ENCODE assay signal across 8 cellular contexts in the genomic region with DNA sequence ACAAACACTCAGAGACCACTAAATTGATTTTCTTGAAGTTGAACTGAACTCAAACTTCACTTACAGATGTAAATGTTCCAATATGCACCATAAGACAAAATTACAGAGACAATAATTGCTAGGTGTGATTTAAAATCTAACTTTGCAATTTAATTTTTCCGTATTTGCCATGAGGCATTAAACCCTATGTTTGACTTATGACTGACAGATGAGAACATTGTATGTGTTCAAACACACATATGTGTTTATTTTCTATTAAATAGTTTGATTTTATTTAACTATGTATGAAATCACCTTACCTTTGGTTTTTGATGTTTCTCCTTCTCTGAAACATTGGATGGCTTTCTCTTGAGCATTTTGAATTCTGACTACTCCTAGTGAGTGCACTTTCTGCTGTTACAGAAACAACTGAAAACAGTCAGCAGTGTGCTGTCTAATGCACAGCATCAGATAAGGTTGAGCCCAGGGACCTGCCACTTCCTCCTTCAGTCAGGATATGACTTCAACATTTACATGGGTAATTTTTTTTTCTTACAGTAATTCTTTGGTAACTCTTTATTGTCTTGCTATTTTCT. TPM values are rescaled to one million over a fixed set of nuclear protein-coding genes. Genes with fewer than 3 reads are reported as not detected.
DNase-seq lines count a peak whose midpoint lies in the region; ATAC-seq and TF ChIP-seq lines count a peak whose summit lies in the region.

A gene (minus strand): TSS at position 410 of the 575 bp plus-strand sequence. CDS start 54 bp downstream, at position 356.

- H2AFZ ChIP-seq in OCI-LY7 (ENCODE audit: low read length), result no peak within 1 kb of the TSS
- no peak within 1 kb of the TSS for H2AFZ ChIP-seq in GM23248

- no peaks in the 10 kb centered on the region for H4K20me1 ChIP-seq in OCI-LY7 (ENCODE audit: insufficient read depth, low read length)
- H4K20me1 ChIP-seq in GM23248 (ENCODE audit: insufficient read depth), result no peaks in the 10 kb centered on the region

- TF ChIP-seq CTCF in OCI-LY7 (conservative IDR thresholded peaks at IDR 0.05; ENCODE audit: low read length) (no peak), transverse colon (IDR thresholded peaks at IDR 0.05) (no peak)

- TF ChIP-seq POLR2A in transverse colon (IDR thresholded peaks at IDR 0.05), result peak; percentile 86

- H3K27me3 ChIP-seq in transverse colon (no peaks in the 10 kb centered on the region), GM23248 (replicated peaks; ENCODE audit: insufficient read depth) (no peaks in the 10 kb centered on the region)

- CTCF ChIA-PET in OCI-LY7 (lab: Charles Lee; ENCODE audit: unreplicated experiment), result no interaction called here

- H3K79me2 ChIP-seq in OCI-LY7 (ENCODE audit: insufficient read depth, low read depth, low read length), result no peaks in the 10 kb centered on the region
- H3K79me2 ChIP-seq in GM23248 (ENCODE audit: insufficient read depth), result no peaks in the 10 kb centered on the region

- H3F3A ChIP-seq in GM23248 (ENCODE audit: insufficient read depth), result no peaks in the 10 kb centered on the region

- BruUV-seq in OCI-LY7 (replicated peaks; lab: Mats Ljungman, UMichigan), result no TSS peak

- H3K27ac ChIP-seq in OCI-LY7 (ENCODE audit: low read depth, low read length, poor library complexity, severe bottlenecking), result no peak within 1 kb of the TSS
- H3K27ac ChIP-seq in transverse colon, result peak within 1 kb of the TSS in 3 of 4 donors; percentile 16 to 73 (median 44)
- no peak within 1 kb of the TSS for H3K27ac ChIP-seq in GM23248

- no peak for DNase-seq in OCI-LY7 (ENCODE audit: low spot score)
- DNase-seq in activated naive CD4-positive, alpha-beta T cell (lab: John Stamatoyannopoulos, UW), result peak in 3 of 4 experiments; percentile 13 to 31 (median 30)
- DNase-seq in midbrain (lab: John Stamatoyannopoulos, UW), result peak; percentile 20
- DNase-seq in transverse colon, result peak; percentile 53
- no peak for DNase-seq in GM23248
- no peak for DNase-seq in putamen (ENCODE audit: low spot score)

- no peak within 1 kb of the TSS for H3K4me3 ChIP-seq in OCI-LY7 (ENCODE audit: low read depth, low read length, poor library complexity, severe bottlenecking)
- peak within 1 kb of the TSS in 3 of 4 donors; percentile 10 to 27 (median 19) for H3K4me3 ChIP-seq in transverse colon
- H3K4me3 ChIP-seq in GM23248, result no peak within 1 kb of the TSS

- intact Hi-C loops in OCI-LY7 (cut with micrococcal nuclease; ENCODE audit: unreplicated experiment), result loop anchor here (5.0 kb wide), 1 partner anchor 141 kb away; no protein-coding TSS in a partner anchor
- intact Hi-C loops in transverse colon (cut with DNase I; ENCODE audit: low total_unique reads), result no loop called here

- H3K9me2 ChIP-seq in OCI-LY7 (ENCODE audit: insufficient read depth, low read length) (no peaks in the 10 kb centered on the region), GM23248 (ENCODE audit: insufficient read depth) (no peaks in the 10 kb centered on the region)

- WGBS in transverse colon (ENCODE audit: low coverage in 1 of 2), 2 donors, result 69 to 75% methylated on average over 1 of the region's 1 CpG
- 32 to 35% methylated on average over 1 of the region's 1 CpG for WGBS in GM23248 (ENCODE audit: low coverage in 1 of 2, low lambda C conversion rate in 2 of 2, missing lambda C conversion rate in 2 of 2), 2 experiments

- peak; percentile 90 for ATAC-seq in GM18502 (IDR thresholded peaks at IDR 0.05; ENCODE audit: poor library complexity, unreplicated experiment)
- peak; percentile 84 for ATAC-seq in HG02759 (IDR thresholded peaks at IDR 0.05; ENCODE audit: unreplicated experiment)

- H3K9ac ChIP-seq in GM23248, result no peak within 1 kb of the TSS

- H3K4me2 ChIP-seq in OCI-LY7 (ENCODE audit: low read length), result peak within 1 kb of the TSS; percentile 19; the same call in 1 of the 2 replicates
- no peak within 1 kb of the TSS for H3K4me2 ChIP-seq in GM23248 (ENCODE audit: unreplicated experiment)

- no peaks in the 10 kb centered on the region for H3K36me3 ChIP-seq in OCI-LY7 (ENCODE audit: insufficient read depth, low read length)
- H3K36me3 ChIP-seq in transverse colon, result no peaks in the 10 kb centered on the region
- no peaks in the 10 kb centered on the region for H3K36me3 ChIP-seq in GM23248 (ENCODE audit: low read depth)

- H3K4me1 ChIP-seq in OCI-LY7 (ENCODE audit: insufficient read depth, low read length, poor library complexity, severe bottlenecking) (no peaks in the 10 kb centered on the region), transverse colon (no peaks in the 10 kb centered on the region), GM23248 (ENCODE audit: insufficient read depth) (no peaks in the 10 kb centered on the region)

- no peaks in the 10 kb centered on the region for H3K9me3 ChIP-seq in OCI-LY7 (ENCODE audit: low read length)
- H3K9me3 ChIP-seq in transverse colon, result no peaks in the 10 kb centered on the region
- no peaks in the 10 kb centered on the region for H3K9me3 ChIP-seq in GM23248 (ENCODE audit: low read depth)

- in situ Hi-C loops in transverse colon (cut with MboI; ENCODE audit: low pct_ligation_motif_present in 1 of 4, low pct_unique_long_range_greater_than_20kb in 1 of 4, low sequenced_read_pairs in 3 of 4), result no loop called here
- in situ Hi-C loops in GM23248 (cut with MboI), result no loop called here

- POLR2A ChIA-PET in OCI-LY7 (lab: Charles Lee), result interaction anchor here (0.6 to 1.6 kb wide), 5 partner anchors 9 to 189 kb away, joined by 3 to 5 read pairs (median 4); no protein-coding TSS in a partner anchor

- no peak for TF ChIP-seq EP300 in transverse colon (IDR thresholded peaks at IDR 0.05; ENCODE audit: low read depth)

RNA-seq across cellular contexts. Expression of the gene that starts here (rescaled TPM):
- total RNA-seq in OCI-LY7 (2014; rRNA removed; shearing (Covaris generic)), result not detected in 2 replicates
- 2.8 and 4.1 TPM in 2 replicates for total RNA-seq in OCI-LY7 (2022)
- total RNA-seq in transverse colon, result 1 to 10 TPM; 1.6 to 9.5 (median 5.2) TPM
- not detected in 2 replicates for total RNA-seq in GM23248 (2014; rRNA removed; shearing (Covaris generic))
- not detected in 2 replicates for polyA plus RNA-seq in GM23248 (2016; fragmentation: Nextera tagmentation; extraction: Ambion mirVana)

Comparison
In these comparisons a context has a peak if more than half of its experiments do, and no peak if none do; other contexts are left out.
1. DNase-seq: peak in activated naive CD4-positive, alpha-beta T cell (3 of 4), midbrain (single experiment) and transverse colon (single experiment); none in OCI-LY7 (single experiment), GM23248 (single experiment) and putamen (single experiment).
2. H3K27ac ChIP-seq: peak in transverse colon (3 of 4); none in OCI-LY7 (single experiment) and GM23248 (single experiment).
3. H3K4me3 ChIP-seq: peak in transverse colon (3 of 4); none in OCI-LY7 (single experiment) and GM23248 (single experiment).